In the genomic region with DNA sequence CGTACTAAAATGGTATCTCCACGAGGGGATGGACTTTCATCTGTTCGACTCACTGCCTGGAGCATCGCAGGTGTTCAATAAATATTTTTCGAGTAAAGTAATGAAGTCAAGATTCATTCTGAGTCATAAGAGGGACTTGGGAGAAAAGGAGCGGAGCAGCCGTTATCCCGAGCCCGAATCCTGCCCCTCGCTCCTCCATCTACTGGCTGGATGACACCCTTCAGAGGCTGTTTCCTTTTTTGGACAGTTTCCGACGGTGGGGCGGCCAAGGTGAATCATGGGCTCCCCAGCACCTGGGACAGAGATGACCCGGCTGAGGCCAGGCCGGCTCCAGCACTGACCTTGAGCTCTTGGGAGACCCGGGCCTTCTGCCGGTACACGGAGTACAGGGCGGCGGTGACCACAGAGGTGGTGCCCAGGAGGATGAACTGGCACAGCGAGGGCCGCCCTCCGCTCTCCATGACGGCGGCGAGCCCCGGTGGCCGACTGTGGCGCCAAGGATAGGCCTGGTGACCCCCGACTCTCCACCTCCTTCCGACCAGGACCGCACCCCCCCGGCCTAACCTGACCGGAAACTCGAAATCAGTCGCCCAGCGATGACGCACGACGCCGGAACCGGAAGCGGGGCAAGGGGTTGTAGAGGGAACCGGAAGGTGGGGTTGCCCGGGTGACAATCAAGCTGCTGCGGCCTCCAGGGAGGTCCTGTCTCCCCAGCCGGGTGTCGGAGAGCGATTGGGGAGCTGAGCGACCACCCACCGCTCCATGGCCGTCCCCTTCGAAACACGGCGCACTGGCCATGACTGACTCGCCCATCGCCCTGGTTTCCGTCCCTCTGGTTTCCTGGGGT, we compare ENCODE assay signal across 1 cellular context.
TF ChIP-seq lines count a peak whose summit lies in the region.

A gene with protein sequence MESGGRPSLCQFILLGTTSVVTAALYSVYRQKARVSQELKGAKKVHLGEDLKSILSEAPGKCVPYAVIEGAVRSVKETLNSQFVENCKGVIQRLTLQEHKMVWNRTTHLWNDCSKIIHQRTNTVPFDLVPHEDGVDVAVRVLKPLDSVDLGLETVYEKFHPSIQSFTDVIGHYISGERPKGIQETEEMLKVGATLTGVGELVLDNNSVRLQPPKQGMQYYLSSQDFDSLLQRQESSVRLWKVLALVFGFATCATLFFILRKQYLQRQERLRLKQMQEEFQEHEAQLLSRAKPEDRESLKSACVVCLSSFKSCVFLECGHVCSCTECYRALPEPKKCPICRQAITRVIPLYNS (minus strand): TSS at position 588 of the 847 bp plus-strand sequence. CDS start 127 bp downstream, at position 461.

TF ChIP-seq in GM12878, 131 proteins besides CTCF, POLR2A, EP300 and RAD21 (continued from another document and continues in another):
- TF ChIP-seq, protein P1, sequence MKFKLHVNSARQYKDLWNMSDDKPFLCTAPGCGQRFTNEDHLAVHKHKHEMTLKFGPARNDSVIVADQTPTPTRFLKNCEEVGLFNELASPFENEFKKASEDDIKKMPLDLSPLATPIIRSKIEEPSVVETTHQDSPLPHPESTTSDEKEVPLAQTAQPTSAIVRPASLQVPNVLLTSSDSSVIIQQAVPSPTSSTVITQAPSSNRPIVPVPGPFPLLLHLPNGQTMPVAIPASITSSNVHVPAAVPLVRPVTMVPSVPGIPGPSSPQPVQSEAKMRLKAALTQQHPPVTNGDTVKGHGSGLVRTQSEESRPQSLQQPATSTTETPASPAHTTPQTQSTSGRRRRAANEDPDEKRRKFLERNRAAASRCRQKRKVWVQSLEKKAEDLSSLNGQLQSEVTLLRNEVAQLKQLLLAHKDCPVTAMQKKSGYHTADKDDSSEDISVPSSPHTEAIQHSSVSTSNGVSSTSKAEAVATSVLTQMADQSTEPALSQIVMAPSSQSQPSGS (IDR thresholded peaks at IDR 0.05; ENCODE audit: low read length): no peak
- no peak for TF ChIP-seq WRNIP1 (IDR thresholded peaks at IDR 0.05; ENCODE audit: borderline replicate concordance, low read depth, low read length)
- no peak for TF ChIP-seq JUND (IDR thresholded peaks at IDR 0.05; ENCODE audit: low read depth, low read length)
- peak; percentile 54; the same call in 1 of the 2 replicates for TF ChIP-seq CHD2 (IDR thresholded peaks at IDR 0.05; ENCODE audit: borderline replicate concordance, low read depth, low read length)
- TF ChIP-seq, protein P2, sequence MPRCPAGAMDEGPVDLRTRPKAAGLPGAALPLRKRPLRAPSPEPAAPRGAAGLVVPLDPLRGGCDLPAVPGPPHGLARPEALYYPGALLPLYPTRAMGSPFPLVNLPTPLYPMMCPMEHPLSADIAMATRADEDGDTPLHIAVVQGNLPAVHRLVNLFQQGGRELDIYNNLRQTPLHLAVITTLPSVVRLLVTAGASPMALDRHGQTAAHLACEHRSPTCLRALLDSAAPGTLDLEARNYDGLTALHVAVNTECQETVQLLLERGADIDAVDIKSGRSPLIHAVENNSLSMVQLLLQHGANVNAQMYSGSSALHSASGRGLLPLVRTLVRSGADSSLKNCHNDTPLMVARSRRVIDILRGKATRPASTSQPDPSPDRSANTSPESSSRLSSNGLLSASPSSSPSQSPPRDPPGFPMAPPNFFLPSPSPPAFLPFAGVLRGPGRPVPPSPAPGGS (IDR thresholded peaks at IDR 0.05; ENCODE audit: borderline replicate concordance, insufficient read depth, low read depth, low read length, poor library complexity, severe bottlenecking): no peak
- TF ChIP-seq, protein P3, sequence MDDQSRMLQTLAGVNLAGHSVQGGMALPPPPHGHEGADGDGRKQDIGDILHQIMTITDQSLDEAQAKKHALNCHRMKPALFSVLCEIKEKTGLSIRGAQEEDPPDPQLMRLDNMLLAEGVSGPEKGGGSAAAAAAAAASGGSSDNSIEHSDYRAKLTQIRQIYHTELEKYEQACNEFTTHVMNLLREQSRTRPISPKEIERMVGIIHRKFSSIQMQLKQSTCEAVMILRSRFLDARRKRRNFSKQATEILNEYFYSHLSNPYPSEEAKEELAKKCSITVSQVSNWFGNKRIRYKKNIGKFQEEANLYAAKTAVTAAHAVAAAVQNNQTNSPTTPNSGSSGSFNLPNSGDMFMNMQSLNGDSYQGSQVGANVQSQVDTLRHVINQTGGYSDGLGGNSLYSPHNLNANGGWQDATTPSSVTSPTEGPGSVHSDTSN (IDR thresholded peaks at IDR 0.05; ENCODE audit: insufficient replicate concordance, low read depth, low read length): no peak
- TF ChIP-seq PAX8 (IDR thresholded peaks at IDR 0.05): no peak
- TF ChIP-seq RCOR1 (conservative IDR thresholded peaks at IDR 0.05; ENCODE audit: low read depth, low read length): no peak
- TF ChIP-seq EED (IDR thresholded peaks at IDR 0.05; ENCODE audit: low read depth): no peak
- peak; percentile 63; the same call in 1 of the 2 replicates for TF ChIP-seq MXI1 (IDR thresholded peaks at IDR 0.05; ENCODE audit: low read depth, low read length)
- TF ChIP-seq HDAC2 (IDR thresholded peaks at IDR 0.05): no peak
- TF ChIP-seq NFIC (IDR thresholded peaks at IDR 0.05; ENCODE audit: low read depth, low read length): no peak
- TF ChIP-seq ZNF274 (IDR thresholded peaks at IDR 0.05; ENCODE audit: insufficient read depth, insufficient read length): no peak
- no peak for TF ChIP-seq SMARCA5 (IDR thresholded peaks at IDR 0.05)
- no peak for TF ChIP-seq SPI1 (IDR thresholded peaks at IDR 0.05; ENCODE audit: borderline replicate concordance, insufficient read depth, low read depth, low read length)
- no peak for TF ChIP-seq HDAC6 (IDR thresholded peaks at IDR 0.05; ENCODE audit: unreplicated experiment)
- TF ChIP-seq STAT3 (IDR thresholded peaks at IDR 0.05; ENCODE audit: low read depth, low read length): no peak
- no peak for TF ChIP-seq YY1 (IDR thresholded peaks at IDR 0.05; ENCODE audit: low read depth, low read length)
- TF ChIP-seq TCF12 (IDR thresholded peaks at IDR 0.05; ENCODE audit: low read depth, low read length): 0 out of 2 replicates have a peak, but pooled peaks have one; percentile 15
- TF ChIP-seq CHD1 (IDR thresholded peaks at IDR 0.05; ENCODE audit: low read depth, low read length): no peak
- TF ChIP-seq MYC (IDR thresholded peaks at IDR 0.05; ENCODE audit: insufficient read depth, insufficient read length, insufficient replicate concordance, low read length, severe bottlenecking): no peak
- no peak for TF ChIP-seq SUZ12 (IDR thresholded peaks at IDR 0.05; ENCODE audit: unreplicated experiment)
- TF ChIP-seq ZNF24 (IDR thresholded peaks at IDR 0.05): no peak
- TF ChIP-seq RB1 (IDR thresholded peaks at IDR 0.05; ENCODE audit: borderline replicate concordance): no peak
- no peak for TF ChIP-seq ZNF384 (IDR thresholded peaks at IDR 0.05; ENCODE audit: borderline replicate concordance, low read depth, low read length)
- peak; percentile 63 for TF ChIP-seq MEF2B (IDR thresholded peaks at IDR 0.05; ENCODE audit: partially characterized antibody, poor library complexity, severe bottlenecking)
- TF ChIP-seq, protein P4, sequence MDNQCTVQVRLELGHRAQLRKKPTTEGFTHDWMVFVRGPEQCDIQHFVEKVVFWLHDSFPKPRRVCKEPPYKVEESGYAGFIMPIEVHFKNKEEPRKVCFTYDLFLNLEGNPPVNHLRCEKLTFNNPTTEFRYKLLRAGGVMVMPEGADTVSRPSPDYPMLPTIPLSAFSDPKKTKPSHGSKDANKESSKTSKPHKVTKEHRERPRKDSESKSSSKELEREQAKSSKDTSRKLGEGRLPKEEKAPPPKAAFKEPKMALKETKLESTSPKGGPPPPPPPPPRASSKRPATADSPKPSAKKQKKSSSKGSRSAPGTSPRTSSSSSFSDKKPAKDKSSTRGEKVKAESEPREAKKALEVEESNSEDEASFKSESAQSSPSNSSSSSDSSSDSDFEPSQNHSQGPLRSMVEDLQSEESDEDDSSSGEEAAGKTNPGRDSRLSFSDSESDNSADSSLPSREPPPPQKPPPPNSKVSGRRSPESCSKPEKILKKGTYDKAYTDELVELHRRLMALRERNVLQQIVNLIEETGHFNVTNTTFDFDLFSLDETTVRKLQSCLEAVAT (IDR thresholded peaks at IDR 0.05): 0 out of 2 replicates have a peak, but pooled peaks have one; percentile 14
- TF ChIP-seq LARP7 (IDR thresholded peaks at IDR 0.05): peak; percentile 80; the same call in 1 of the 2 replicates
- TF ChIP-seq, protein P5, sequence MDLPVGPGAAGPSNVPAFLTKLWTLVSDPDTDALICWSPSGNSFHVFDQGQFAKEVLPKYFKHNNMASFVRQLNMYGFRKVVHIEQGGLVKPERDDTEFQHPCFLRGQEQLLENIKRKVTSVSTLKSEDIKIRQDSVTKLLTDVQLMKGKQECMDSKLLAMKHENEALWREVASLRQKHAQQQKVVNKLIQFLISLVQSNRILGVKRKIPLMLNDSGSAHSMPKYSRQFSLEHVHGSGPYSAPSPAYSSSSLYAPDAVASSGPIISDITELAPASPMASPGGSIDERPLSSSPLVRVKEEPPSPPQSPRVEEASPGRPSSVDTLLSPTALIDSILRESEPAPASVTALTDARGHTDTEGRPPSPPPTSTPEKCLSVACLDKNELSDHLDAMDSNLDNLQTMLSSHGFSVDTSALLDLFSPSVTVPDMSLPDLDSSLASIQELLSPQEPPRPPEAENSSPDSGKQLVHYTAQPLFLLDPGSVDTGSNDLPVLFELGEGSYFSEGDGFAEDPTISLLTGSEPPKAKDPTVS (IDR thresholded peaks at IDR 0.05; ENCODE audit: low read depth, low read length): no peak
- TF ChIP-seq CEBPB (IDR thresholded peaks at IDR 0.05; ENCODE audit: borderline replicate concordance in 1 of 2, low read depth in 2 of 2, low read length in 2 of 2): no peak
- TF ChIP-seq FOXM1 (IDR thresholded peaks at IDR 0.05; ENCODE audit: low read depth, low read length): no peak
- TF ChIP-seq MEF2A (IDR thresholded peaks at IDR 0.05; ENCODE audit: insufficient read depth, low read depth, low read length): no peak
- TF ChIP-seq SP1 (IDR thresholded peaks at IDR 0.05; ENCODE audit: low read depth, low read length): no peak
- no peak for TF ChIP-seq NRF1 (conservative IDR thresholded peaks at IDR 0.05; ENCODE audit: low read depth, low read length)
- TF ChIP-seq, protein P6, sequence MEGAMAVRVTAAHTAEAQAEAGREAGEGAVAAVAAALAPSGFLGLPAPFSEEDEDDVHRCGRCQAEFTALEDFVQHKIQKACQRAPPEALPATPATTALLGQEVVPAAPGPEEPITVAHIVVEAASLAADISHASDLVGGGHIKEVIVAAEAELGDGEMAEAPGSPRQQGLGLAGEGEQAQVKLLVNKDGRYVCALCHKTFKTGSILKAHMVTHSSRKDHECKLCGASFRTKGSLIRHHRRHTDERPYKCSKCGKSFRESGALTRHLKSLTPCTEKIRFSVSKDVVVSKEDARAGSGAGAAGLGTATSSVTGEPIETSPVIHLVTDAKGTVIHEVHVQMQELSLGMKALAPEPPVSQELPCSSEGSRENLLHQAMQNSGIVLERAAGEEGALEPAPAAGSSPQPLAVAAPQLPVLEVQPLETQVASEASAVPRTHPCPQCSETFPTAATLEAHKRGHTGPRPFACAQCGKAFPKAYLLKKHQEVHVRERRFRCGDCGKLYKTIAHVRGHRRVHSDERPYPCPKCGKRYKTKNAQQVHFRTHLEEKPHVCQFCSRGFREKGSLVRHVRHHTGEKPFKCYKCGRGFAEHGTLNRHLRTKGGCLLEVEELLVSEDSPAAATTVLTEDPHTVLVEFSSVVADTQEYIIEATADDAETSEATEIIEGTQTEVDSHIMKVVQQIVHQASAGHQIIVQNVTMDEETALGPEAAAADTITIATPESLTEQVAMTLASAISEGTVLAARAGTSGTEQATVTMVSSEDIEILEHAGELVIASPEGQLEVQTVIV (IDR thresholded peaks at IDR 0.05; ENCODE audit: borderline replicate concordance, partially characterized antibody): peak; percentile 32
- no peak for TF ChIP-seq SMAD1 (IDR thresholded peaks at IDR 0.05; ENCODE audit: low read depth, partially characterized antibody)
- no peak for TF ChIP-seq FOS (IDR thresholded peaks at IDR 0.05; ENCODE audit: borderline replicate concordance, extremely low read depth, insufficient read length)
- TF ChIP-seq, protein P7, sequence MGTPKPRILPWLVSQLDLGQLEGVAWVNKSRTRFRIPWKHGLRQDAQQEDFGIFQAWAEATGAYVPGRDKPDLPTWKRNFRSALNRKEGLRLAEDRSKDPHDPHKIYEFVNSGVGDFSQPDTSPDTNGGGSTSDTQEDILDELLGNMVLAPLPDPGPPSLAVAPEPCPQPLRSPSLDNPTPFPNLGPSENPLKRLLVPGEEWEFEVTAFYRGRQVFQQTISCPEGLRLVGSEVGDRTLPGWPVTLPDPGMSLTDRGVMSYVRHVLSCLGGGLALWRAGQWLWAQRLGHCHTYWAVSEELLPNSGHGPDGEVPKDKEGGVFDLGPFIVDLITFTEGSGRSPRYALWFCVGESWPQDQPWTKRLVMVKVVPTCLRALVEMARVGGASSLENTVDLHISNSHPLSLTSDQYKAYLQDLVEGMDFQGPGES (IDR thresholded peaks at IDR 0.05): no peak
- TF ChIP-seq, protein P8, sequence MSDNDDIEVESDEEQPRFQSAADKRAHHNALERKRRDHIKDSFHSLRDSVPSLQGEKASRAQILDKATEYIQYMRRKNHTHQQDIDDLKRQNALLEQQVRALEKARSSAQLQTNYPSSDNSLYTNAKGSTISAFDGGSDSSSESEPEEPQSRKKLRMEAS (IDR thresholded peaks at IDR 0.05; ENCODE audit: low read depth, low read length): no peak
- no peak for TF ChIP-seq IRF4 (IDR thresholded peaks at IDR 0.05; ENCODE audit: low read depth, low read length)
- peak; percentile 74 for TF ChIP-seq GATAD2B (conservative IDR thresholded peaks at IDR 0.05; ENCODE audit: low read depth)
- TF ChIP-seq SUPT20H (IDR thresholded peaks at IDR 0.05; ENCODE audit: borderline replicate concordance, control insufficient read depth, low read depth, low read length): no peak
- TF ChIP-seq TCF3 (IDR thresholded peaks at IDR 0.05; ENCODE audit: borderline replicate concordance, insufficient read depth, low read depth, low read length): no peak
- TF ChIP-seq PML (IDR thresholded peaks at IDR 0.05; ENCODE audit: low read length): no peak
- TF ChIP-seq KLF5 (IDR thresholded peaks at IDR 0.05; ENCODE audit: partially characterized antibody): no peak
- TF ChIP-seq YBX1 (IDR thresholded peaks at IDR 0.05): no peak
- TF ChIP-seq HCFC1 (IDR thresholded peaks at IDR 0.05; ENCODE audit: low read length): peak; percentile 82
- no peak for TF ChIP-seq ZNF217 (IDR thresholded peaks at IDR 0.05)
